16 cellular contexts compared by ENCODE assay signal in genomic region chr17:16250635-16251034, GRCh38. TPM values are rescaled to one million over a fixed set of nuclear protein-coding genes. Genes with fewer than 3 reads are reported as not detected.
DNase-seq lines count a peak whose midpoint lies in the region; ATAC-seq and TF ChIP-seq lines count a peak whose summit lies in the region.
"Had no signal": no experiment of that assay in that cellular context is flagged by ENCODE, and none has a peak within 500 bp of the region (broad histone marks: within the 10 kb centered on the region; RNA-seq: fewer than 3 reads in every experiment).

No MANE protein-coding gene starts in this region.

- no peaks in the 10 kb centered on the region for H3K36me3 ChIP-seq in HCT116 (ENCODE audit: control insufficient read depth in 1 of 2, insufficient read depth in 2 of 2, low read length in 2 of 2)
- H3K36me3 ChIP-seq in hepatocyte (replicated peaks; ENCODE audit: insufficient read depth, low read depth) = no peaks in the 10 kb centered on the region
- H3K36me3 ChIP-seq: prostate gland had no signal

- no TSS peak for BruUV-seq in HCT116 (replicated peaks; lab: Mats Ljungman, UMichigan)

- TF ChIP-seq POLR2A in HCT116 (IDR thresholded peaks at IDR 0.05; ENCODE audit: borderline replicate concordance, extremely low read depth, insufficient read depth, insufficient read length) = no peak

- ATAC-seq in HCT116 (no peak), HG02852 (IDR thresholded peaks at IDR 0.05; ENCODE audit: unreplicated experiment) (no peak), HG02970 (IDR thresholded peaks at IDR 0.05; ENCODE audit: low FRiP score, unreplicated experiment) (no peak), GM18870 (IDR thresholded peaks at IDR 0.05; ENCODE audit: unreplicated experiment) (no peak)
- ATAC-seq: activated T-cell treated with anti-CD3 and anti-CD28 coated beads, Interleukin-2, amount 50 U/mL, for 4 hours; heart right ventricle had no signal

- peak; percentile 51 for DNase-seq in AG04449 (ENCODE audit: low read depth, low spot score)
- DNase-seq in HCT116 (ENCODE audit: low read depth, low spot score) = no peak
- peak; percentile 93 for DNase-seq in amniotic epithelial cell (ENCODE audit: low read depth)
- peak; percentile 32 for DNase-seq in hepatocyte (ENCODE audit: low spot score)
- no peak for DNase-seq in NCI-H748 (lab: John Stamatoyannopoulos, UW; ENCODE audit: unreplicated experiment)
- DNase-seq: activated T-cell treated with anti-CD3 and anti-CD28 coated beads, Interleukin-2, amount 50 U/mL, for 4 hours; C1 segment of cervical spinal cord; DMS79; heart right ventricle; NCI-H1105; NCI-H2227 treated with DMSO at 0.1 percent for 48 hours; stimulated activated CD4-positive, alpha-beta T cell treated with anti-CD3 and anti-CD28 coated beads, Interleukin-1b, Interleukin-23, amount 100 ng/mL, for 48 hours had no signal

- H3K79me2 ChIP-seq in HCT116 (ENCODE audit: insufficient read depth, low read length) = no peaks in the 10 kb centered on the region
- peaks cover 19% of the 10 kb centered on the region for H3K79me2 ChIP-seq in hepatocyte

- no peak overlapping the region for H2AFZ ChIP-seq in HCT116 (ENCODE audit: low read depth, low read length, poor library complexity, severe bottlenecking)
- H2AFZ ChIP-seq in hepatocyte = no peak overlapping the region

- 96% methylated on average over 1 of the region's 1 CpG for WGBS in hepatocyte (ENCODE audit: low lambda C conversion rate, missing lambda C conversion rate)

- H4K20me1 ChIP-seq in HCT116 (ENCODE audit: insufficient read depth) (no peaks in the 10 kb centered on the region), hepatocyte (ENCODE audit: insufficient read depth, poor library complexity, severe bottlenecking) (no peaks in the 10 kb centered on the region)

- H3K9me3 ChIP-seq in HCT116 (ENCODE audit: control insufficient read depth in 1 of 2, insufficient read depth in 1 of 2, low read depth in 1 of 2, low read length in 2 of 2) (no peaks in the 10 kb centered on the region), hepatocyte (ENCODE audit: low read depth) (no peaks in the 10 kb centered on the region)
- H3K9me3 ChIP-seq: heart right ventricle, prostate gland had no signal

- H3K4me1 ChIP-seq in HCT116 (ENCODE audit: control insufficient read depth in 1 of 2, insufficient read depth in 2 of 2, low read length in 2 of 2) = no peaks in the 10 kb centered on the region
- peaks cover 28% of the 10 kb centered on the region for H3K4me1 ChIP-seq in hepatocyte (ENCODE audit: insufficient read depth)
- H3K4me1 ChIP-seq: prostate gland had no signal

- POLR2A ChIA-PET in AG04449 (lab: Yijun Ruan, JAX) = interaction anchor here (1.2 to 1.6 kb wide), 2 partner anchors 35 to 130 kb away, joined by 3 to 4 read pairs; partner anchors contain the start of gene UBB
- POLR2A ChIA-PET in HCT116 (lab: Charles Lee) = interaction anchor here (1.6 kb wide), 1 partner anchor 10 kb away, joined by 3 read pairs; no protein-coding TSS in a partner anchor

- no peak overlapping the region for H3K9ac ChIP-seq in HCT116 (ENCODE audit: low read length)

- TF ChIP-seq RAD21 in HCT116 (IDR thresholded peaks at IDR 0.05; ENCODE audit: low read depth) = no peak

- no peak for TF ChIP-seq CTCF in AG04449 (IDR thresholded peaks at IDR 0.05; ENCODE audit: insufficient read depth, low read length, missing control alignments)
- no peak for TF ChIP-seq CTCF in HCT116 (IDR thresholded peaks at IDR 0.05 in 2 of 3, conservative IDR thresholded peaks at IDR 0.05 in 1 of 3; ENCODE audit: borderline replicate concordance in 1 of 3, insufficient read depth in 1 of 3, low read depth in 2 of 3, low read length in 2 of 3)
- TF ChIP-seq CTCF in hepatocyte (IDR thresholded peaks at IDR 0.05; ENCODE audit: poor library complexity) = no peak

- intact Hi-C loops in HCT116 (cut with micrococcal nuclease) = no loop called here

- H3K4me3 ChIP-seq in AG04449 (ENCODE audit: low read depth, low read length) (no peak overlapping the region), HCT116 (replicated peaks in 1 of 2; ENCODE audit: low read depth in 1 of 2, low read length in 2 of 2) (no peak overlapping the region), hepatocyte (no peak overlapping the region)
- H3K4me3 ChIP-seq: heart right ventricle, prostate gland had no signal

- H3K27me3 ChIP-seq in HCT116 (ENCODE audit: insufficient read depth, low read length) (no peaks in the 10 kb centered on the region), hepatocyte (no peaks in the 10 kb centered on the region)
- H3K27me3 ChIP-seq: heart right ventricle had no signal

- H3K9me2 ChIP-seq in HCT116 (ENCODE audit: insufficient read depth) (no peaks in the 10 kb centered on the region), hepatocyte (replicated peaks; ENCODE audit: insufficient read depth) (no peaks in the 10 kb centered on the region)

- H3K27ac ChIP-seq in HCT116 (ENCODE audit: low read depth, low read length) (no peak overlapping the region), hepatocyte (peak overlapping the region; percentile 66)
- H3K27ac ChIP-seq: heart right ventricle, prostate gland had no signal

- RAD21 ChIA-PET in HCT116 (lab: Charles Lee; ENCODE audit: low non-redundant PET in 1 of 2, low total read pairs in 2 of 2, uncharacterized antibody in 2 of 2, unreplicated experiment in 2 of 2) = no interaction called here

- CTCF ChIA-PET in AG04449 (lab: Yijun Ruan, JAX) (interaction anchor here (1.1 kb wide), 1 partner anchor 20 kb away, joined by 3 read pairs; no protein-coding TSS in a partner anchor), HCT116 (lab: Charles Lee) (interaction anchor here (0.6 kb wide), 1 partner anchor 748 kb away, joined by 3 read pairs; no protein-coding TSS in a partner anchor)

- H3K4me2 ChIP-seq in HCT116 (ENCODE audit: low read length) (no peak overlapping the region), hepatocyte (no peak overlapping the region)

TF ChIP-seq in HCT116, 20 proteins besides CTCF, POLR2A, EP300 and RAD21:
- TF ChIP-seq EGR1 (IDR thresholded peaks at IDR 0.05; ENCODE audit: low read depth) = 0 out of 2 replicates have a peak, but pooled peaks have one; percentile 31
- no peak for TF ChIP-seq SP1 (IDR thresholded peaks at IDR 0.05; ENCODE audit: low read depth)
- no peak for TF ChIP-seq REST (IDR thresholded peaks at IDR 0.05; ENCODE audit: low read depth)
- peak; percentile 62 for TF ChIP-seq CEBPB (IDR thresholded peaks at IDR 0.05; ENCODE audit: low read depth)
- peak; percentile 45 for TF ChIP-seq MAX (IDR thresholded peaks at IDR 0.05)

RNA-seq across cellular contexts. Expression of gene PIGL, which starts 33.6 kb away (rescaled TPM):
- total RNA-seq in HCT116 (2021; ENCODE audit: unreplicated experiment) = 36.8 TPM
- 34.4 and 40.5 TPM in 2 replicates for polyA plus RNA-seq in HCT116 (2012)
- 31.4 and 35.9 TPM in 2 replicates for total RNA-seq in hepatocyte
- 21.2 and 26.0 TPM in 2 replicates for polyA plus RNA-seq in hepatocyte

RNA-seq across cellular contexts. Expression of gene NCOR1, which starts 35.3 kb away (rescaled TPM):
- total RNA-seq in HCT116 (2021; ENCODE audit: unreplicated experiment) (43.7 TPM), hepatocyte (64.6 and 73.7 TPM in 2 replicates)
- 17.2 and 28.6 TPM in 2 replicates for polyA plus RNA-seq in HCT116 (2012)
- 117 and 134 TPM in 2 replicates for polyA plus RNA-seq in hepatocyte

Comparison
In these comparisons a context has a peak if more than half of its experiments do, and no peak if none do; other contexts are left out.
1. DNase-seq: peak in AG04449 (single experiment), amniotic epithelial cell (single experiment) and hepatocyte (single experiment); none in HCT116 (single experiment) and NCI-H748 (single experiment).